In genomic region chr21:35705888-35706287, GRCh38 we compare ENCODE assay signal across 32 cellular contexts.
"Had no signal": no experiment of that assay in that cellular context is flagged by ENCODE, and none has a peak within 500 bp of the region (broad histone marks: within the 10 kb centered on the region; RNA-seq: fewer than 3 reads in every experiment).

No MANE protein-coding gene starts in this region.

- H3K4me1 ChIP-seq: adrenal gland, breast epithelium, esophagus muscularis mucosa, foreskin keratinocyte, gastrocnemius medialis had no signal

- H3K27me3 ChIP-seq: breast epithelium, gastrocnemius medialis had no signal

- DNase-seq: activated CD4-positive, alpha-beta memory T cell treated with anti-CD3 and anti-CD28 coated beads for 36 hours; activated CD4-positive, alpha-beta T cell treated with anti-CD3 and anti-CD28 coated beads for 36 hours; activated CD4-positive, alpha-beta T cell treated with anti-CD3 and anti-CD28 coated beads, Interleukin-2, amount 10 ng/mL, durations not matched to agents 24 days and 14 days; activated CD4-positive, CD25-positive, alpha-beta regulatory T cell; activated CD4-positive, CD25-positive, alpha-beta regulatory T cell treated with anti-CD3 and anti-CD28 coated beads, Interleukin-2, amount 50 U/mL, for 72 hours; activated CD8-positive, alpha-beta memory T cell treated with anti-CD3 and anti-CD28 coated beads, Interleukin-2, amount 10 ng/mL, durations not matched to agents 7 days and 5 days; activated CD8-positive, alpha-beta memory T cell treated with anti-CD3 and anti-CD28 coated beads, Interleukin-2, amount 50 U/mL, for 4 hours; activated CD8-positive, alpha-beta T cell treated with anti-CD3 and anti-CD28 coated beads, Interleukin-2, amount 10 ng/mL, durations not matched to agents 7 days and 5 days; activated effector memory CD4-positive, alpha-beta T cell treated with anti-CD3 and anti-CD28 coated beads, Interleukin-2, amount 50 U/mL, for 16 hours; activated naive CD4-positive, alpha-beta T cell treated with anti-CD3 and anti-CD28 coated beads for 36 hours; activated naive CD8-positive, alpha-beta T cell treated with anti-CD3 and anti-CD28 coated beads for 36 hours; activated naive CD8-positive, alpha-beta T cell treated with anti-CD3 and anti-CD28 coated beads, Interleukin-2, amount 50 U/mL, for 24 hours; activated T-cell treated with anti-CD3 and anti-CD28 coated beads, Interleukin-2, amount 50 U/mL, for 1 hour; activated T-cell treated with anti-CD3 and anti-CD28 coated beads, Interleukin-2, amount 50 U/mL, for 48 hours; adrenal gland; amygdala; aorta; central memory CD4-positive, alpha-beta T cell; cortex of kidney; dermis blood vessel endothelial cell; effector CD4-positive, alpha-beta T cell; effector memory CD8-positive, alpha-beta T cell; erythroblast; foreskin keratinocyte; gastrocnemius medialis; glutamatergic neuron; heart left ventricle; T-helper 2 cell had no signal

- H3K36me3 ChIP-seq: adrenal gland, breast epithelium, cardiac muscle cell, esophagus muscularis mucosa, gastrocnemius medialis, heart left ventricle had no signal

- H3K9me3 ChIP-seq: adrenal gland, breast epithelium, esophagus muscularis mucosa, gastrocnemius medialis, heart left ventricle had no signal

- H3K27ac ChIP-seq: adrenal gland, breast epithelium, cardiac muscle cell, esophagus muscularis mucosa, foreskin keratinocyte, gastrocnemius medialis, heart left ventricle had no signal

- H3K4me3 ChIP-seq: adrenal gland, breast epithelium, cardiac muscle cell, esophagus muscularis mucosa, gastrocnemius medialis, heart left ventricle had no signal

- FAIRE-seq: colon had no signal

- ATAC-seq: activated CD4-positive, alpha-beta T cell treated with anti-CD3 and anti-CD28 coated beads for 36 hours; activated CD8-positive, alpha-beta memory T cell treated with anti-CD3 and anti-CD28 coated beads, Interleukin-2, amount 10 ng/mL, durations not matched to agents 7 days and 5 days; activated CD8-positive, alpha-beta T cell treated with anti-CD3 and anti-CD28 coated beads, Interleukin-2, amount 10 ng/mL, durations not matched to agents 7 days and 5 days; activated naive CD8-positive, alpha-beta T cell treated with anti-CD3 and anti-CD28 coated beads, Interleukin-2, amount 50 U/mL, for 24 hours; effector memory CD8-positive, alpha-beta T cell; foreskin keratinocyte; gastrocnemius medialis; heart left ventricle had no signal
